Comparison of ENCODE assay signal across 22 cellular contexts in the genomic region with DNA sequence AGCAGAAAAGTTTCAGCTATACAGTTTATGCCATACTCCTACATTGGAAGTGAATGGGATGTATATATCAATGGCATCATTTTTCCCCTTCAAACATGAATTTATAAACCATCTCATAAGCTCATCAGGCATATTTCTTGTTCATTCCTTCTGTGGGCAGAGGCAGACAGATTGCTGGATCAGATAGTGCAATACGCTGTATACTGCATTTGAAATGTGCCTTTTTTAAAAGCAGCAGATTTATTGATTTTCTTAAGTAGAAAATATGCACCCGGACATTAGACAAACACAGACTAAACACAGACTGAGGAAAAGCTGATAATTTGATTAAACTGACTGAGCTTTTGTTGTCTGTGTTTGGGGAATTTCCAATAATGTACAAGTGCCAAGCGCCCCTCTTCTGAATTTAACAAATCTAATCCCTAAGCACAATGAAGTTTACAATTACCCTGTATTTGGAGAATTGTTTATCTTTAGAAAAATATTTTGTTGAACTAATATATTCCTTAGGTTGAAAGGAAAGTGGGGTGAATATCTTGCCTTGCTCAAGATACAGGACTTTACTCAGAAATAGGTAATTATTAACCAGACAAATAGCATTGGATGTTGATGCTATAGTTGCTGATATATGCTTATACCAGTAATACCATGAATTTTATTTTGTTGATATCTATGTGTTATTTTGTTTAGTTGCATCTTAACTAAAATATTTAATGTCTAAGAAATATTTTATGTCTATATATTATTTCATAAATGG.
"Had no signal": no experiment of that assay in that cellular context is flagged by ENCODE, and none has a peak within 500 bp of the region (broad histone marks: within the 10 kb centered on the region; RNA-seq: fewer than 3 reads in every experiment).

No MANE protein-coding gene starts in this region.

- H3K4me1 ChIP-seq: adrenal gland, breast epithelium, tibial nerve had no signal

- DNase-seq: activated CD4-positive, alpha-beta memory T cell treated with anti-CD3 and anti-CD28 coated beads for 36 hours; activated CD4-positive, alpha-beta T cell treated with anti-CD3 and anti-CD28 coated beads for 36 hours; activated gamma-delta T cell treated with Interleukin-2 at 50 U/mL for 16 hours; activated T-cell treated with anti-CD3 and anti-CD28 coated beads for 4 hours; adrenal gland; cortex of kidney; erythroblast; foreskin melanocyte; left lung; midbrain; nephron progenitor cell; posterior cingulate gyrus; stimulated activated CD4-positive, alpha-beta T cell treated with anti-CD3 and anti-CD28 coated beads, Interleukin-2, amount 100 ng/mL, for 24 hours had no signal

- H3K36me3 Mint-ChIP-seq: activated CD4-positive, alpha-beta memory T cell treated with anti-CD3 and anti-CD28 coated beads for 36 hours; activated naive CD4-positive, alpha-beta T cell treated with anti-CD3 and anti-CD28 coated beads, Interleukin-2, amount 50 U/mL, for 72 hours had no signal

- H3K27me3 ChIP-seq: adrenal gland, breast epithelium, left lung, tibial nerve had no signal

- H3K9me3 ChIP-seq: adrenal gland, breast epithelium, left lung, tibial nerve had no signal

- H3K27me3 Mint-ChIP-seq: activated CD4-positive, alpha-beta memory T cell treated with anti-CD3 and anti-CD28 coated beads for 36 hours; stimulated activated naive CD8-positive, alpha-beta T cell treated with anti-CD3 and anti-CD28 coated beads, Interleukin-15, Interleukin-2, amounts not matched to agents 100 ng/mL and 50 ng/mL, for 24 hours had no signal

- H3K4me3 Mint-ChIP-seq: activated CD4-positive, alpha-beta memory T cell treated with anti-CD3 and anti-CD28 coated beads for 36 hours; activated CD4-positive, alpha-beta T cell treated with anti-CD3 and anti-CD28 coated beads for 36 hours; activated T-helper 1 cell treated with anti-CD3 and anti-CD28 coated beads, Interleukin-12 subunit alpha, Interleukin-12 subunit beta, Interleukin-2, Interleukin-4 antibody, amounts not matched to agents 30 ng/mL and 10 ng/mL and 1 ng/mL, durations not matched to agents 14 hours and 24 hours and 36 hours; nephron progenitor cell; stimulated activated naive CD8-positive, alpha-beta T cell treated with anti-CD3 and anti-CD28 coated beads, Interleukin-15, Interleukin-2, amounts not matched to agents 100 ng/mL and 50 ng/mL, for 24 hours had no signal

- FAIRE-seq: astrocyte, endometrium, TTC549, urothelium cell line had no signal

- H3K36me3 ChIP-seq: adrenal gland, breast epithelium, left lung, tibial nerve had no signal

- H3K4me1 Mint-ChIP-seq: activated CD4-positive, alpha-beta T cell treated with anti-CD3 and anti-CD28 coated beads for 36 hours; nephron progenitor cell had no signal

- H3K27ac ChIP-seq: adrenal gland, breast epithelium, left lung, tibial nerve had no signal

- H3K27ac Mint-ChIP-seq: activated CD4-positive, alpha-beta memory T cell treated with anti-CD3 and anti-CD28 coated beads for 36 hours; activated CD4-positive, alpha-beta T cell treated with anti-CD3 and anti-CD28 coated beads for 36 hours; activated naive CD4-positive, alpha-beta T cell treated with anti-CD3 and anti-CD28 coated beads, Interleukin-2, amount 50 U/mL, for 72 hours; activated T-helper 1 cell treated with anti-CD3 and anti-CD28 coated beads, Interleukin-12 subunit alpha, Interleukin-12 subunit beta, Interleukin-2, Interleukin-4 antibody, amounts not matched to agents 30 ng/mL and 10 ng/mL and 1 ng/mL, durations not matched to agents 14 hours and 24 hours and 36 hours; nephron progenitor cell; stimulated activated naive CD8-positive, alpha-beta T cell treated with anti-CD3 and anti-CD28 coated beads, Interleukin-15, Interleukin-2, amounts not matched to agents 100 ng/mL and 50 ng/mL, for 24 hours had no signal

- H3K9me3 Mint-ChIP-seq: activated CD4-positive, alpha-beta memory T cell treated with anti-CD3 and anti-CD28 coated beads for 36 hours; activated T-helper 1 cell treated with anti-CD3 and anti-CD28 coated beads, Interleukin-12 subunit alpha, Interleukin-12 subunit beta, Interleukin-2, Interleukin-4 antibody, amounts not matched to agents 30 ng/mL and 10 ng/mL and 1 ng/mL, durations not matched to agents 14 hours and 24 hours and 36 hours; nephron progenitor cell had no signal

- ATAC-seq: activated CD4-positive, alpha-beta T cell treated with anti-CD3 and anti-CD28 coated beads for 36 hours; activated naive CD4-positive, alpha-beta T cell treated with anti-CD3 and anti-CD28 coated beads, Interleukin-2, amount 50 U/mL, for 72 hours; left lung had no signal

- H3K4me3 ChIP-seq: adrenal gland, breast epithelium, left lung, tibial nerve had no signal
